Comparison of ENCODE assay signal across 33 cellular contexts in genomic region chr10:62718585-62718984, GRCh38.
"Had no signal": no experiment of that assay in that cellular context is flagged by ENCODE, and none has a peak within 500 bp of the region (broad histone marks: within the 10 kb centered on the region; RNA-seq: fewer than 3 reads in every experiment).

No MANE protein-coding gene starts in this region.

- H3K36me3 ChIP-seq: brain microvascular endothelial cell, WERI-Rb-1 had no signal

- H3K27me3 ChIP-seq: brain microvascular endothelial cell, dorsolateral prefrontal cortex had no signal

- H3K27me3 Mint-ChIP-seq: activated B cell treated with CpG ODN at 0.5 μM for 24 hours; activated CD8-positive, alpha-beta T cell treated with anti-CD3 and anti-CD28 coated beads for 36 hours; activated naive CD8-positive, alpha-beta T cell; activated T-helper 17 cell treated with anti-CD3 and anti-CD28 coated beads, Interleukin-2, amount 50 U/mL, for 72 hours; central memory CD8-positive, alpha-beta T cell; dendritic cell treated with granulocyte-macrophage colony-stimulating factor and Interleukin-4, amounts not matched to agents 40 ng/mL and 50 ng/mL, for 4 days; T-helper 17 cell had no signal

- H3K4me3 Mint-ChIP-seq: activated B cell treated with CpG ODN at 0.5 μM for 24 hours; activated CD8-positive, alpha-beta T cell treated with anti-CD3 and anti-CD28 coated beads for 36 hours; activated naive CD8-positive, alpha-beta T cell; activated T-cell treated with anti-CD3 and anti-CD28 coated beads, Interleukin-2, amount 50 U/mL, for 4 hours; activated T-helper 17 cell treated with anti-CD3 and anti-CD28 coated beads, Interleukin-2, amount 50 U/mL, for 72 hours; central memory CD8-positive, alpha-beta T cell; dendritic cell treated with granulocyte-macrophage colony-stimulating factor and Interleukin-4, amounts not matched to agents 40 ng/mL and 50 ng/mL, for 4 days; endodermal cell; T-helper 17 cell; T-helper 2 cell treated with Interferon-gamma antibody and Interleukin-4, amounts not matched to agents 5 μg/mL and 100 μg/mL, for 36 hours had no signal

- DNase-seq: activated B cell treated with CpG ODN at 0.5 μM for 24 hours; activated CD4-positive, alpha-beta T cell treated with anti-CD3 and anti-CD28 coated beads for 48 hours; activated CD4-positive, alpha-beta T cell treated with anti-CD3 and anti-CD28 coated beads, Interleukin-2, amount 50 U/mL, for 1 hour; activated CD4-positive, alpha-beta T cell treated with anti-CD3 and anti-CD28 coated beads, Interleukin-2, amount 50 U/mL, for 48 hours; activated CD8-positive, alpha-beta memory T cell treated with anti-CD3 and anti-CD28 coated beads for 24 hours; activated CD8-positive, alpha-beta T cell treated with anti-CD3 and anti-CD28 coated beads for 36 hours; activated effector memory CD4-positive, alpha-beta T cell treated with Interleukin-2 at 50 U/mL for 16 hours; activated gamma-delta T cell treated with Interleukin-2 at 50 U/mL for 16 hours; activated naive CD4-positive, alpha-beta T cell treated with anti-CD3 and anti-CD28 coated beads, Interleukin-2, amount 50 U/mL, for 16 hours; activated naive CD4-positive, alpha-beta T cell treated with Interleukin-2 at 50 U/mL for 16 hours; activated T-cell treated with anti-CD3 and anti-CD28 coated beads, Interleukin-2, amount 50 U/mL, for 4 hours; amniotic stem cell; anterior cingulate cortex; brain microvascular endothelial cell; dorsolateral prefrontal cortex; effector memory CD4-positive, alpha-beta T cell; endodermal cell; foreskin fibroblast; head of caudate nucleus; T-helper 17 cell; T1000; WERI-Rb-1 had no signal

- H3K4me1 Mint-ChIP-seq: activated B cell treated with CpG ODN at 0.5 μM for 24 hours, endodermal cell had no signal

- FAIRE-seq: astrocyte, bronchial epithelial cell, frontal cortex had no signal

- ATAC-seq: activated CD4-positive, CD25-positive, alpha-beta regulatory T cell treated with anti-CD3 and anti-CD28 coated beads, Interleukin-2, amount 50 U/mL, for 24 hours; activated CD8-positive, alpha-beta T cell treated with anti-CD3 and anti-CD28 coated beads for 36 hours; activated T-cell treated with anti-CD3 and anti-CD28 coated beads, Interleukin-2, amount 50 U/mL, for 4 hours; activated T-helper 17 cell treated with anti-CD3 and anti-CD28 coated beads, Interleukin-2, amount 50 U/mL, for 72 hours; esophagus mucosa; T-helper 17 cell had no signal

- H3K36me3 Mint-ChIP-seq: activated naive CD8-positive, alpha-beta T cell had no signal

- H3K27ac Mint-ChIP-seq: activated B cell treated with CpG ODN at 0.5 μM for 24 hours; activated CD8-positive, alpha-beta T cell treated with anti-CD3 and anti-CD28 coated beads for 36 hours; activated naive CD8-positive, alpha-beta T cell; activated T-helper 17 cell treated with anti-CD3 and anti-CD28 coated beads, Interleukin-2, amount 50 U/mL, for 72 hours; dendritic cell treated with granulocyte-macrophage colony-stimulating factor and Interleukin-4, amounts not matched to agents 40 ng/mL and 50 ng/mL, for 4 days; endodermal cell; T-helper 17 cell; T-helper 2 cell treated with Interferon-gamma antibody and Interleukin-4, amounts not matched to agents 5 μg/mL and 100 μg/mL, for 36 hours had no signal

- H3K9me3 Mint-ChIP-seq: activated B cell treated with CpG ODN at 0.5 μM for 24 hours; activated CD8-positive, alpha-beta T cell treated with anti-CD3 and anti-CD28 coated beads for 36 hours; activated T-cell treated with anti-CD3 and anti-CD28 coated beads, Interleukin-2, amount 50 U/mL, for 4 hours; activated T-helper 17 cell treated with anti-CD3 and anti-CD28 coated beads, Interleukin-2, amount 50 U/mL, for 72 hours; central memory CD8-positive, alpha-beta T cell; dendritic cell treated with granulocyte-macrophage colony-stimulating factor and Interleukin-4, amounts not matched to agents 40 ng/mL and 50 ng/mL, for 4 days; endodermal cell; T-helper 2 cell treated with Interferon-gamma antibody and Interleukin-4, amounts not matched to agents 5 μg/mL and 100 μg/mL, for 36 hours had no signal

- H3K27ac ChIP-seq: brain microvascular endothelial cell, coronary artery, dorsolateral prefrontal cortex, WERI-Rb-1 had no signal

- H3K4me3 ChIP-seq: coronary artery, dorsolateral prefrontal cortex had no signal
